19 cellular contexts compared by ENCODE assay signal in the genomic region with DNA sequence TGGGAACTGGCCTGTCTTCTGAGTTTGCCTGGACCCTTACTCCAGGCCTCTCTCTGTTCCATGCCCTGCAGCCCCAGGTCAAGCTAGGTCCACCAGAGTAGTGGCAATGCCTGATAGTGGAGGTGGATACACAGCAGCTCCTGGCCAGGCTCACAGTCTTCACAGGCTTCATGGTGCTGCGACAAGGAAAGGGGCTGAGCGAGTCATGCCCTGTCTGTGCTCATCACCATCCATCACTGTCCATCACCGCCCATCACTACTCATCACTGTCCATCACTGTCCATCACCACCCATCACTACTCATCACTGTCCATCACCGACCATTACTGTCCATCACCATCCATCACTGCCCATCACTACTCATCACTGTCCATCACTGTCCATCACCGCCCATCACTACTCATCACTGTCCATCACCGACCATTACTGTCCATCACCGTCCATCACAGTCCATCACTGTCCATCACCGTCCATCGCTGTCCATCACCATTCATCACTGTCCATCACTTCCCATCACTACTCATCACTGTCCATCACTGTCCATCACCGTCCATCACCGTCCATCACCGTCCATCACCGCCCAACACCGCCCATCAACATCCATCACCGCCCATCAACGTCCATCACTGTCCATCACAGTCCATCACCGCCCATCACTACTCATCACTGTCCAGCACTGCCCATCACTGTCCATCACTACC. TPM values are rescaled to one million over a fixed set of nuclear protein-coding genes. Genes with fewer than 3 reads are reported as not detected.
DNase-seq lines count a peak whose midpoint lies in the region; ATAC-seq and TF ChIP-seq lines count a peak whose summit lies in the region.
"Had no signal": no experiment of that assay in that cellular context is flagged by ENCODE, and none has a peak within 500 bp of the region (broad histone marks: within the 10 kb centered on the region; RNA-seq: fewer than 3 reads in every experiment).

No MANE protein-coding gene starts in this region.

- no peaks in the 10 kb centered on the region for H3K4me1 Mint-ChIP-seq in activated CD4-positive, alpha-beta T cell treated with anti-CD3 and anti-CD28 coated beads, Interleukin-2, amount 10 ng/mL, durations not matched to agents 24 days and 14 days
- H3K4me1 Mint-ChIP-seq in glutamatergic neuron (ENCODE audit: low read depth, unreplicated experiment), result peaks cover 22% of the 10 kb centered on the region
- H3K4me1 Mint-ChIP-seq: IgD-negative memory B cell had no signal

- H4K12ac ChIP-seq in trophoblast cell (ENCODE audit: low read depth, low read length), result no peak overlapping the region

- H3K27me3 ChIP-seq in trophoblast cell (ENCODE audit: insufficient read depth, low read length) (no peaks in the 10 kb centered on the region), upper lobe of right lung (no peaks in the 10 kb centered on the region)

- no peaks in the 10 kb centered on the region for H3K79me2 ChIP-seq in trophoblast cell (ENCODE audit: control insufficient read depth, insufficient read depth, low read length, poor library complexity)

- DNase-seq in NAMALWA (ENCODE audit: low spot score) (peak; percentile 7), coronary artery (ENCODE audit: low spot score) (peak; percentile 29), trophoblast cell (no peak), upper lobe of right lung (peak; percentile 31), COLO668 (lab: John Stamatoyannopoulos, UW; ENCODE audit: unreplicated experiment) (no peak), glutamatergic neuron (no peak)
- DNase-seq in activated CD4-positive, alpha-beta T cell treated with anti-CD3 and anti-CD28 coated beads, Interleukin-2, amount 10 ng/mL, durations not matched to agents 24 days and 14 days, result no peak
- DNase-seq: BE2C; CD8-positive, alpha-beta T cell; NCI-H1417 treated with DMSO at 0.1 percent for 48 hours; NCI-H2029; NCI-H2171 treated with DMSO at 0.1 percent for 48 hours; NCI-H82; SHP77 had no signal

- H3K36me3 Mint-ChIP-seq in activated CD4-positive, alpha-beta T cell treated with anti-CD3 and anti-CD28 coated beads, Interleukin-2, amount 10 ng/mL, durations not matched to agents 24 days and 14 days (ENCODE audit: low read depth), result no peaks in the 10 kb centered on the region
- H3K36me3 Mint-ChIP-seq in glutamatergic neuron (ENCODE audit: unreplicated experiment), result peaks cover 4% of the 10 kb centered on the region
- H3K36me3 Mint-ChIP-seq: CD8-positive, alpha-beta T cell; IgD-negative memory B cell had no signal

- H2BK12ac ChIP-seq in trophoblast cell (ENCODE audit: low read length), result no peak overlapping the region

- peaks cover 18% of the 10 kb centered on the region for H3K9me3 ChIP-seq in trophoblast cell (ENCODE audit: insufficient read depth, low read depth, low read length)
- no peaks in the 10 kb centered on the region for H3K9me3 ChIP-seq in upper lobe of right lung
- H3K9me3 ChIP-seq: BE2C had no signal

- H3K9ac ChIP-seq in trophoblast cell (ENCODE audit: low read length), result no peak overlapping the region

- H3K4me3 ChIP-seq in coronary artery (no peak overlapping the region), trophoblast cell (ENCODE audit: low read depth, low read length) (peak overlapping the region; percentile 26), upper lobe of right lung (no peak overlapping the region)

- no peak overlapping the region for H3K4ac ChIP-seq in trophoblast cell (ENCODE audit: low read depth, low read length)

- H3K4me2 ChIP-seq in trophoblast cell (ENCODE audit: low read length), result no peak overlapping the region

- peak overlapping the region; percentile 41 for H3K23ac ChIP-seq in trophoblast cell (ENCODE audit: low read length)

- no peaks in the 10 kb centered on the region for H3K9me3 Mint-ChIP-seq in activated CD4-positive, alpha-beta T cell treated with anti-CD3 and anti-CD28 coated beads, Interleukin-2, amount 10 ng/mL, durations not matched to agents 24 days and 14 days
- H3K9me3 Mint-ChIP-seq in glutamatergic neuron (ENCODE audit: unreplicated experiment), result peaks cover 8% of the 10 kb centered on the region
- H3K9me3 Mint-ChIP-seq: CD8-positive, alpha-beta T cell; IgD-negative memory B cell had no signal

- no peak overlapping the region for H2BK120ac ChIP-seq in trophoblast cell (ENCODE audit: insufficient read depth, low read length, poor library complexity)

- H3K14ac ChIP-seq in trophoblast cell (ENCODE audit: low read length), result no peak overlapping the region

- ATAC-seq in upper lobe of right lung, result peak; percentile 5
- ATAC-seq: CD8-positive, alpha-beta T cell; Panc1 had no signal

- H3K36me3 ChIP-seq in trophoblast cell (ENCODE audit: control insufficient read depth in 1 of 2, insufficient read depth in 2 of 2, low read length in 2 of 2) (no peaks in the 10 kb centered on the region), upper lobe of right lung (no peaks in the 10 kb centered on the region)
- H3K36me3 ChIP-seq: BE2C had no signal

- no peak overlapping the region for H3K4me3 Mint-ChIP-seq in activated CD4-positive, alpha-beta T cell treated with anti-CD3 and anti-CD28 coated beads, Interleukin-2, amount 10 ng/mL, durations not matched to agents 24 days and 14 days
- H3K4me3 Mint-ChIP-seq in glutamatergic neuron (ENCODE audit: unreplicated experiment), result no peak overlapping the region
- H3K4me3 Mint-ChIP-seq: CD8-positive, alpha-beta T cell; IgD-negative memory B cell had no signal

- H3K27me3 Mint-ChIP-seq in activated CD4-positive, alpha-beta T cell treated with anti-CD3 and anti-CD28 coated beads, Interleukin-2, amount 10 ng/mL, durations not matched to agents 24 days and 14 days, result peaks cover 12% of the 10 kb centered on the region
- no peaks in the 10 kb centered on the region for H3K27me3 Mint-ChIP-seq in glutamatergic neuron (ENCODE audit: unreplicated experiment)

- no peak overlapping the region for H3K27ac ChIP-seq in coronary artery
- no peak overlapping the region for H3K27ac ChIP-seq in trophoblast cell (ENCODE audit: low read depth, low read length)
- no peak overlapping the region for H3K27ac ChIP-seq in upper lobe of right lung

- 100% methylated on average over 4 of the region's 17 CpGs for WGBS in trophoblast cell (ENCODE audit: extremely low coverage, insufficient coverage, insufficient read length)

- no peak overlapping the region for H3K18ac ChIP-seq in trophoblast cell (ENCODE audit: low read length)

- H3K27ac Mint-ChIP-seq in activated CD4-positive, alpha-beta T cell treated with anti-CD3 and anti-CD28 coated beads, Interleukin-2, amount 10 ng/mL, durations not matched to agents 24 days and 14 days, result no peak overlapping the region
- no peak overlapping the region for H3K27ac Mint-ChIP-seq in glutamatergic neuron (ENCODE audit: unreplicated experiment)
- H3K27ac Mint-ChIP-seq: CD8-positive, alpha-beta T cell; IgD-negative memory B cell had no signal

- intact Hi-C loops in upper lobe of right lung (cut with DNase I), result no loop called here
- intact Hi-C loops in activated CD4-positive, alpha-beta T cell treated with anti-CD3 and anti-CD28 coated beads, Interleukin-2, amount 10 ng/mL, durations not matched to agents 24 days and 14 days (cut with micrococcal nuclease), result no loop called here

- H2BK5ac ChIP-seq in trophoblast cell (ENCODE audit: low read depth, low read length, poor library complexity), result no peak overlapping the region

- H3K4me1 ChIP-seq in trophoblast cell (ENCODE audit: control insufficient read depth in 1 of 2, insufficient read depth in 2 of 2, low read length in 2 of 2), result no peaks in the 10 kb centered on the region
- H3K4me1 ChIP-seq in upper lobe of right lung, result no peaks in the 10 kb centered on the region

- H4K8ac ChIP-seq in trophoblast cell (ENCODE audit: low read depth, low read length), result no peak overlapping the region

- no peak overlapping the region for H4K91ac ChIP-seq in trophoblast cell (ENCODE audit: low read depth, low read length)

- no peak overlapping the region for H2AFZ ChIP-seq in trophoblast cell (ENCODE audit: insufficient read depth, low read length, poor library complexity)

- TF ChIP-seq CTCF in coronary artery (IDR thresholded peaks at IDR 0.05) (no peak), upper lobe of right lung (IDR thresholded peaks at IDR 0.05) (no peak), glutamatergic neuron (IDR thresholded peaks at IDR 0.05; ENCODE audit: partially characterized antibody, unreplicated experiment) (no peak)

- no peak overlapping the region for H2AK5ac ChIP-seq in trophoblast cell (ENCODE audit: low read length)

- no peaks in the 10 kb centered on the region for H3K79me1 ChIP-seq in trophoblast cell (ENCODE audit: low read length)

RNA-seq across cellular contexts. Expression of a gene that starts 57.1 kb away (rescaled TPM):
- not detected in 2 replicates for polyA plus RNA-seq in trophoblast cell (2013)
- total RNA-seq in upper lobe of right lung (not detected), glutamatergic neuron (ENCODE audit: unreplicated experiment) (not detected)
- not detected in 2 replicates for total RNA-seq in activated CD4-positive, alpha-beta T cell treated with anti-CD3 and anti-CD28 coated beads, Interleukin-2, amount 10 ng/mL, durations not matched to agents 24 days and 14 days
- total RNA-seq: CD8-positive, alpha-beta T cell; H7; NCI-H460 had no signal
- polyA plus RNA-seq: AG04450, IgD-negative memory B cell had no signal

Comparison
In these comparisons a context has a peak if more than half of its experiments do, and no peak if none do; other contexts are left out.
1. DNase-seq: peak in NAMALWA (single experiment), coronary artery (single experiment) and upper lobe of right lung (single experiment); none in trophoblast cell (0 of 2), activated CD4-positive, alpha-beta T cell treated with anti-CD3 and anti-CD28 coated beads, Interleukin-2, amount 10 ng/mL, durations not matched to agents 24 days and 14 days (single experiment), COLO668 (single experiment) and glutamatergic neuron (single experiment).